ENCODE assay signal across 9 cellular contexts in the genomic region with DNA sequence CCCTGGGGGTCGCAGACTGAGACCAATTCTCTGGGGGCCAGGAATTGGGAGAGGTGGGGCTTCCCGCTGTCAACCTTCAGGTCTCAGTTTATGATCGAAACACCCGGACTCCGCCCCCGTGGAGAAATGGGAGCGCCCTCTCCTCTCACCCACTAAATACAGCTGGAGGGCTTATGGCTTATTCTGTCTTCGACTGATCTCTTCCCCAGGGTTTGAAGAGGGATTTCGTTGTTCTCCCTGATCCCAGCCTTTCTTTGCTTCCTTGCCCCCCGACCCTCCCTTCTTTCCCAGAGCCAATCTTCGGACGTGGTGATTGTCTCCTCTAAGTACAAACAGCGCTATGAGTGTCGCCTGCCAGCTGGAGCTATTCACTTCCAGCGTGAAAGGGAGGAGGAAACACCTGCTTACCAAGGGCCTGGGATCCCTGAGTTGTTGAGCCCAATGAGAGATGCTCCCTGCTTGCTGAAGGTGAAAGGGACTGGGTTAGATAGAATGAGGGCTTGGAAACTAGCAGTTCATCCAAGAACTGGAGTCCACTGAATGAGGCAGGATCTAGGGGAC. TPM values are rescaled to one million over a fixed set of nuclear protein-coding genes. Genes with fewer than 3 reads are reported as not detected.
A peak's percentile ranks its signal among the peaks of the same experiment; 100 is the strongest.
DNase-seq lines count a peak whose midpoint lies in the region; ATAC-seq, FAIRE-seq and TF ChIP-seq lines count a peak whose summit lies in the region.
"Had no signal": no experiment of that assay in that cellular context is flagged by ENCODE, and none has a peak within 500 bp of the region (broad histone marks: within the 10 kb centered on the region; RNA-seq: fewer than 3 reads in every experiment).

No MANE protein-coding gene starts in this region.

- H3K4me3 Mint-ChIP-seq in Caco-2 (ENCODE audit: unreplicated experiment), result no peak overlapping the region
- no peak overlapping the region for H3K4me3 Mint-ChIP-seq in astrocyte (ENCODE audit: unreplicated experiment)
- no peak overlapping the region for H3K4me3 Mint-ChIP-seq in natural killer cell
- H3K4me3 Mint-ChIP-seq: nephron had no signal

- ATAC-seq in HG03439 (IDR thresholded peaks at IDR 0.05; ENCODE audit: unreplicated experiment), result peak; percentile 4
- no peak for ATAC-seq in natural killer cell
- ATAC-seq in GM21381 (IDR thresholded peaks at IDR 0.05; ENCODE audit: unreplicated experiment), result no peak
- no peak for ATAC-seq in GM21717 (IDR thresholded peaks at IDR 0.05; ENCODE audit: unreplicated experiment)

- peaks cover 13% of the 10 kb centered on the region for H3K79me2 ChIP-seq in astrocyte (ENCODE audit: insufficient read depth, low read length)

- POLR2A ChIA-PET in Caco-2 (lab: Charles Lee), result no interaction called here

- H3K4me2 ChIP-seq in astrocyte (ENCODE audit: low read length), result peak overlapping the region; percentile 87

- H3K27ac Mint-ChIP-seq in Caco-2 (ENCODE audit: unreplicated experiment) (no peak overlapping the region), astrocyte (ENCODE audit: unreplicated experiment) (no peak overlapping the region), natural killer cell (no peak overlapping the region)
- H3K27ac Mint-ChIP-seq: nephron had no signal

- peak overlapping the region; percentile 98 for H2AFZ ChIP-seq in astrocyte (ENCODE audit: low read depth, low read length)

- intact Hi-C loops in Caco-2 (cut with micrococcal nuclease; ENCODE audit: unreplicated experiment) (loop anchor here (5.0 kb wide), 2 partner anchors 43 to 112 kb away; a partner anchor contains a TSS), kidney (cut with DNase I) (no loop called here), natural killer cell (cut with micrococcal nuclease) (loop anchor here (5.0 kb wide), 1 partner anchor 172 kb away; a partner anchor contains a TSS)

- H3K36me3 ChIP-seq in Caco-2 (ENCODE audit: control insufficient read depth, insufficient read depth, low read length), result peaks cover 3% of the 10 kb centered on the region
- H3K36me3 ChIP-seq in astrocyte (ENCODE audit: insufficient read depth, low read length), result peaks cover 11% of the 10 kb centered on the region
- H3K36me3 ChIP-seq in kidney (ENCODE audit: control insufficient read depth in 1 of 2, insufficient read depth in 2 of 2, low read length in 2 of 2), result peaks cover 11 to 19% of the 10 kb centered on the region in 2 donors
- peaks cover 2 to 34% (median 18%) of the 10 kb centered on the region in 3 donors for H3K36me3 ChIP-seq in tibial nerve

- no peaks in the 10 kb centered on the region for H3K27me3 ChIP-seq in Caco-2 (replicated peaks; ENCODE audit: control insufficient read depth, insufficient read depth, low read length)
- no peaks in the 10 kb centered on the region for H3K27me3 ChIP-seq in astrocyte (ENCODE audit: insufficient read depth, low read length)
- no peaks in the 10 kb centered on the region for H3K27me3 ChIP-seq in tibial nerve

- peaks cover 3% of the 10 kb centered on the region for H4K20me1 ChIP-seq in astrocyte (ENCODE audit: insufficient read depth, low read length)

- CTCF ChIA-PET in Caco-2 (lab: Charles Lee), result interaction anchor here (0.6 to 1.7 kb wide), 2 partner anchors 13 to 147 kb away, joined by 3 read pairs; a partner anchor contains a TSS

- H3K9ac ChIP-seq in astrocyte (ENCODE audit: low read length) (peak overlapping the region; percentile 93), kidney (ENCODE audit: low read length in 2 of 2) (peak overlapping the region; percentile 63 to 91)

- TF ChIP-seq CTCF in Caco-2 (IDR thresholded peaks at IDR 0.05; ENCODE audit: insufficient read depth in 1 of 2, low read depth in 1 of 2, low read length in 1 of 2, severe bottlenecking in 1 of 2, unreplicated experiment in 1 of 2) (no peak), astrocyte (IDR thresholded peaks at IDR 0.05; ENCODE audit: insufficient read depth, low read depth, low read length) (no peak), kidney (IDR thresholded peaks at IDR 0.05; ENCODE audit: borderline replicate concordance, extremely low read depth, insufficient read depth) (no peak), tibial nerve (IDR thresholded peaks at IDR 0.05) (no peak), natural killer cell (IDR thresholded peaks at IDR 0.05) (no peak)

- no peaks in the 10 kb centered on the region for H3K9me3 ChIP-seq in Caco-2
- H3K9me3 ChIP-seq in astrocyte (ENCODE audit: insufficient read depth, low read depth, low read length), result no peaks in the 10 kb centered on the region
- no peaks in the 10 kb centered on the region for H3K9me3 ChIP-seq in kidney (ENCODE audit: control insufficient read depth in 1 of 2, low read length in 2 of 2)
- H3K9me3 ChIP-seq in tibial nerve, result no peaks in the 10 kb centered on the region

- H3K27ac ChIP-seq in astrocyte (ENCODE audit: low read depth, low read length), result peak overlapping the region; percentile 69
- H3K27ac ChIP-seq in kidney (ENCODE audit: low read depth in 2 of 2, low read length in 2 of 2), result no peak overlapping the region
- peak overlapping the region in 3 of 4 donors; percentile 87 to 91 (median 90) for H3K27ac ChIP-seq in tibial nerve

- FAIRE-seq in astrocyte (lab: Jason Lieb, UNC) (no peak), kidney (lab: Jason Lieb, UNC) (no peak)

- TF ChIP-seq POLR2A in tibial nerve (IDR thresholded peaks at IDR 0.05), result no peak

- peaks cover 9% of the 10 kb centered on the region for H3K4me1 ChIP-seq in Caco-2
- H3K4me1 ChIP-seq in astrocyte (ENCODE audit: insufficient read depth, low read length), result peaks cover 7% of the 10 kb centered on the region
- H3K4me1 ChIP-seq in kidney (ENCODE audit: control insufficient read depth in 1 of 2, insufficient read depth in 1 of 2, low read depth in 1 of 2, low read length in 2 of 2), result peaks cover 6 to 7% of the 10 kb centered on the region in 2 donors
- H3K4me1 ChIP-seq in tibial nerve, result peaks cover 0 to 19% (median 11%) of the 10 kb centered on the region in 4 donors

- H3K9me3 Mint-ChIP-seq in Caco-2 (ENCODE audit: unreplicated experiment) (peaks cover 8% of the 10 kb centered on the region), astrocyte (ENCODE audit: unreplicated experiment) (peaks cover 7% of the 10 kb centered on the region), natural killer cell (no peaks in the 10 kb centered on the region)

- 0 to 2% methylated on average over 15 of the region's 15 CpGs for WGBS in tibial nerve, 2 donors

- no peaks in the 10 kb centered on the region for H3K27me3 Mint-ChIP-seq in Caco-2 (ENCODE audit: insufficient read depth, unreplicated experiment)
- H3K27me3 Mint-ChIP-seq in astrocyte (ENCODE audit: low read depth, unreplicated experiment), result peaks cover 12% of the 10 kb centered on the region
- peaks cover 3 to 11% of the 10 kb centered on the region in 2 donors for H3K27me3 Mint-ChIP-seq in natural killer cell (ENCODE audit: low read depth in 2 of 2)

- DNase-seq in Caco-2 (peak in 1 of 2 experiments; percentile 27), astrocyte (ENCODE audit: low read depth) (no peak), kidney (no peak), tibial nerve (ENCODE audit: low spot score in 2 of 2) (no peak), natural killer cell (no peak)

- H3K4me1 Mint-ChIP-seq in Caco-2 (ENCODE audit: low read depth, unreplicated experiment), result peaks cover 8% of the 10 kb centered on the region
- H3K4me1 Mint-ChIP-seq in astrocyte (ENCODE audit: low read depth, unreplicated experiment), result no peaks in the 10 kb centered on the region
- H3K4me1 Mint-ChIP-seq in natural killer cell, result peaks cover 6 to 14% of the 10 kb centered on the region in 2 donors
- H3K4me1 Mint-ChIP-seq: nephron had no signal

- H3K4me3 ChIP-seq in Caco-2 (ENCODE audit: low read depth, low read length) (peak overlapping the region; percentile 81), astrocyte (ENCODE audit: insufficient read depth, low read depth, low read length) (peak overlapping the region; percentile 96), kidney (ENCODE audit: low read length in 2 of 2) (peak overlapping the region; percentile 98), tibial nerve (peak overlapping the region; percentile 60 to 96 (median 84))

- peaks cover 7% of the 10 kb centered on the region for H3K36me3 Mint-ChIP-seq in Caco-2 (ENCODE audit: insufficient read depth, unreplicated experiment)
- peaks cover 18% of the 10 kb centered on the region for H3K36me3 Mint-ChIP-seq in astrocyte (ENCODE audit: low read depth, unreplicated experiment)
- H3K36me3 Mint-ChIP-seq in natural killer cell, result no peaks in the 10 kb centered on the region

- TSS peak; percentile 66 for BruUV-seq in Caco-2 (replicated peaks; lab: Mats Ljungman, UMichigan)

- no peak for TF ChIP-seq EP300 in tibial nerve (IDR thresholded peaks at IDR 0.05)

RNA-seq across cellular contexts. Expression of a gene that starts 0.6 kb away (rescaled TPM):
- total RNA-seq in Caco-2 (2022), result 169 and 182 TPM in 2 replicates
- total RNA-seq in astrocyte, result 194 and 215 TPM in 2 replicates
- total RNA-seq in kidney, result 325 TPM
- 256 TPM for polyA plus RNA-seq in kidney (ENCODE audit: insufficient read depth, low read depth, low replicate concordance)
- 100 to 1,000 TPM; 185 to 288 (median 224) TPM for total RNA-seq in tibial nerve
- total RNA-seq in natural killer cell, result 100 to 1,000 TPM; 185 to 221 (median 198) TPM

RNA-seq across cellular contexts. Expression of a gene that starts 44.0 kb away (rescaled TPM):
- total RNA-seq in Caco-2 (2022) (0.09 TPM in 1 of 2 replicates, not detected in the other), astrocyte (0.14 and 0.17 TPM in 2 replicates), kidney (3.7 TPM), tibial nerve (1 to 10 TPM; 1.1 to 5.7 (median 2.5) TPM), natural killer cell (10 to 100 TPM; 54.1 to 63.5 (median 54.8) TPM)
- 0.13 TPM for polyA plus RNA-seq in kidney (ENCODE audit: insufficient read depth, low read depth, low replicate concordance)

RNA-seq across cellular contexts. Expression of a gene that starts 50.3 kb away (rescaled TPM):
- 20.6 and 23.3 TPM in 2 replicates for total RNA-seq in Caco-2 (2022)
- total RNA-seq in astrocyte, result 18.6 and 22.9 TPM in 2 replicates
- total RNA-seq in kidney, result 53.3 TPM
- polyA plus RNA-seq in kidney (ENCODE audit: insufficient read depth, low read depth, low replicate concordance), result 60.1 TPM
- total RNA-seq in tibial nerve, result 100 to 1,000 TPM in 1 of 4 donors, 10 to 100 TPM in 3; 47.1 to 115 (median 80.1) TPM
- 10 to 100 TPM; 18.3 to 27.0 (median 23.5) TPM for total RNA-seq in natural killer cell

RNA-seq across cellular contexts. Expression of a gene that starts 57.6 kb away (rescaled TPM):
- total RNA-seq in Caco-2 (2022) (205 and 210 TPM in 2 replicates), astrocyte (113 and 133 TPM in 2 replicates), kidney (69.1 TPM), tibial nerve (100 to 1,000 TPM in 2 of 4 donors, 10 to 100 TPM in 2; 79.1 to 156 (median 99.0) TPM), natural killer cell (10 to 100 TPM; 30.7 to 39.5 (median 37.7) TPM)
- 118 TPM for polyA plus RNA-seq in kidney (ENCODE audit: insufficient read depth, low read depth, low replicate concordance)

Comparison
In these comparisons a context has a peak if more than half of its experiments do, and no peak if none do; other contexts are left out.
1. H3K27ac ChIP-seq: peak in astrocyte (single experiment) and tibial nerve (3 of 4); none in kidney (0 of 2).
2. RNA of a gene that starts 44.0 kb away (total RNA-seq): 54.1 to 63.5 TPM in natural killer cell; 3.7 TPM in kidney (single experiment), 1.1 to 5.7 TPM in tibial nerve, 0.14 to 0.17 TPM in astrocyte and 0.09 TPM in Caco-2; every median in the first group is over 4 times any median in the second.
3. Peak in every context shown above with its lines, with median percentiles within 50 percentile points of each other: H3K4me3 ChIP-seq.